ENCODE assay signal across 21 cellular contexts in genomic region chr6:152236370-152237097, GRCh38.
"Had no signal": no experiment of that assay in that cellular context is flagged by ENCODE, and none has a peak within 500 bp of the region (broad histone marks: within the 10 kb centered on the region; RNA-seq: fewer than 3 reads in every experiment).

No MANE protein-coding gene starts in this region.

- H3K9me3 ChIP-seq: esophagus squamous epithelium, gastroesophageal sphincter, ovary, tibial artery, upper lobe of right lung, vagina had no signal

- H3K9me3 Mint-ChIP-seq: dendritic cell treated with granulocyte-macrophage colony-stimulating factor and Interleukin-4, amounts not matched to agents 40 ng/mL and 50 ng/mL, for 4 days; effector memory CD8-positive, alpha-beta T cell; naive thymus-derived CD4-positive, alpha-beta T cell; stimulated activated memory B cell treated with anti-CD40 and anti-IgM and Interleukin-4, amounts not matched to agents 10 μg/mL and 1 μg/mL and 100 μg/mL, for 72 hours; stimulated activated naive CD8-positive, alpha-beta T cell treated with anti-CD3 and anti-CD28 coated beads, Interleukin-15, Interleukin-2, amounts not matched to agents 100 ng/mL and 50 ng/mL, for 24 hours had no signal

- H3K4me3 Mint-ChIP-seq: dendritic cell treated with granulocyte-macrophage colony-stimulating factor and Interleukin-4, amounts not matched to agents 40 ng/mL and 50 ng/mL, for 4 days; effector memory CD8-positive, alpha-beta T cell; naive thymus-derived CD4-positive, alpha-beta T cell; stimulated activated memory B cell treated with anti-CD40 and anti-IgM and Interleukin-4, amounts not matched to agents 10 μg/mL and 1 μg/mL and 100 μg/mL, for 72 hours; stimulated activated naive CD8-positive, alpha-beta T cell treated with anti-CD3 and anti-CD28 coated beads, Interleukin-15, Interleukin-2, amounts not matched to agents 100 ng/mL and 50 ng/mL, for 24 hours had no signal

- H3K27me3 Mint-ChIP-seq: dendritic cell treated with granulocyte-macrophage colony-stimulating factor and Interleukin-4, amounts not matched to agents 40 ng/mL and 50 ng/mL, for 4 days; effector memory CD8-positive, alpha-beta T cell; naive thymus-derived CD4-positive, alpha-beta T cell; progenitor cell of endocrine pancreas; stimulated activated memory B cell treated with anti-CD40 and anti-IgM and Interleukin-4, amounts not matched to agents 10 μg/mL and 1 μg/mL and 100 μg/mL, for 72 hours; stimulated activated naive CD8-positive, alpha-beta T cell treated with anti-CD3 and anti-CD28 coated beads, Interleukin-15, Interleukin-2, amounts not matched to agents 100 ng/mL and 50 ng/mL, for 24 hours had no signal

- H3K4me3 ChIP-seq: esophagus squamous epithelium, gastroesophageal sphincter, ovary, tibial artery, upper lobe of right lung, vagina had no signal

- H3K4me1 Mint-ChIP-seq: stimulated activated memory B cell treated with anti-CD40 and anti-IgM and Interleukin-4, amounts not matched to agents 10 μg/mL and 1 μg/mL and 100 μg/mL, for 72 hours had no signal

- ATAC-seq: effector memory CD8-positive, alpha-beta T cell; gastroesophageal sphincter; left cardiac atrium; left ventricle myocardium superior; naive thymus-derived CD4-positive, alpha-beta T cell; right cardiac atrium; stimulated activated memory B cell treated with anti-CD40 and anti-IgM and Interleukin-4, amounts not matched to agents 10 μg/mL and 1 μg/mL and 100 μg/mL, for 72 hours; upper lobe of right lung had no signal

- H3K27ac ChIP-seq: esophagus squamous epithelium, gastroesophageal sphincter, ovary, tibial artery, upper lobe of right lung had no signal

- H3K27ac Mint-ChIP-seq: dendritic cell treated with granulocyte-macrophage colony-stimulating factor and Interleukin-4, amounts not matched to agents 40 ng/mL and 50 ng/mL, for 4 days; stimulated activated memory B cell treated with anti-CD40 and anti-IgM and Interleukin-4, amounts not matched to agents 10 μg/mL and 1 μg/mL and 100 μg/mL, for 72 hours; stimulated activated naive CD8-positive, alpha-beta T cell treated with anti-CD3 and anti-CD28 coated beads, Interleukin-15, Interleukin-2, amounts not matched to agents 100 ng/mL and 50 ng/mL, for 24 hours had no signal

- H3K4me1 ChIP-seq: esophagus squamous epithelium, upper lobe of right lung had no signal

- DNase-seq: effector memory CD8-positive, alpha-beta T cell; esophagus squamous epithelium; foreskin fibroblast; glutamatergic neuron; left cardiac atrium; left ventricle myocardium superior; mesendoderm; naive thymus-derived CD4-positive, alpha-beta T cell; ovary; right cardiac atrium; stimulated activated CD4-positive, alpha-beta T cell treated with anti-CD3 and anti-CD28 coated beads, Interleukin-15, amount 100 ng/mL, for 24 hours; stimulated activated CD4-positive, alpha-beta T cell treated with anti-CD3 and anti-CD28 coated beads, Interleukin-1b, Interleukin-23, amount 100 ng/mL, for 48 hours; stimulated activated CD4-positive, alpha-beta T cell treated with anti-CD3 and anti-CD28 coated beads, Interleukin-4, amount 100 ng/mL, for 24 hours; tibial artery; upper lobe of right lung had no signal

- H3K27me3 ChIP-seq: esophagus squamous epithelium, gastroesophageal sphincter, ovary, tibial artery, upper lobe of right lung, vagina had no signal

- H3K36me3 ChIP-seq: ovary had no signal
